In the genomic region with DNA sequence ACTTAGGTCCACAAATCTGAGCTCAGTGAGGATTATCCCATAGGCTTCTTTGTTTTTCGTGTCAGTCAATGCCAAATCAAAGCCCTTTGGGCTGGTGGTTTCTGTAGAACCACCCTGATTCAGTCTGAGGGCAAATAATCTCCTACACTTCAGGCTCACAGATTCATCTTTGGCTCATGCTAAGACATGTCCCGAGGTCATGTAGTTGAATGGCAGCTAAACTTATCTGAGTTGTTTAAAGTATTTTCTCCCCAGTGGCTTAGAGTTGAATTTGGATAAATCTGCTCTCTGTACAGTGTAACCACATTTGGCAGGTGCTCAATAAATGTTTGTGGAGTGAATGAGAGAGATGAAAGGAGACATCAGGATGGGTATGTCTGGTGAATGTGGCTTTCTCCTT, we compare ENCODE assay signal across 30 cellular contexts. TPM values are rescaled to one million over a fixed set of nuclear protein-coding genes. Genes with fewer than 3 reads are reported as not detected.
DNase-seq lines count a peak whose midpoint lies in the region; ATAC-seq, FAIRE-seq and TF ChIP-seq lines count a peak whose summit lies in the region.
"Had no signal": no experiment of that assay in that cellular context is flagged by ENCODE, and none has a peak within 500 bp of the region (broad histone marks: within the 10 kb centered on the region; RNA-seq: fewer than 3 reads in every experiment).

No MANE protein-coding gene starts in this region.

- H3K4me1 Mint-ChIP-seq in MCF 10A (ENCODE audit: insufficient read depth, unreplicated experiment) (peaks cover 9% of the 10 kb centered on the region), GM23338 (no peaks in the 10 kb centered on the region)
- peaks cover 0 to 2% of the 10 kb centered on the region in 2 donors for H3K4me1 Mint-ChIP-seq in effector memory CD8-positive, alpha-beta T cell (ENCODE audit: low read depth in 2 of 2)
- H3K4me1 Mint-ChIP-seq: CD8-positive, alpha-beta memory T cell had no signal

- H3K36me3 Mint-ChIP-seq in MCF 10A (ENCODE audit: insufficient read depth, unreplicated experiment) (peaks cover 45% of the 10 kb centered on the region), GM23338 (ENCODE audit: low read depth) (peaks cover 72% of the 10 kb centered on the region)
- H3K36me3 Mint-ChIP-seq in effector memory CD8-positive, alpha-beta T cell (ENCODE audit: insufficient read depth), result peaks cover 15% of the 10 kb centered on the region

- no peaks in the 10 kb centered on the region for H3K9me3 ChIP-seq in mammary epithelial cell (replicated peaks; ENCODE audit: insufficient read depth, low read length)
- H3K9me3 ChIP-seq in keratinocyte (ENCODE audit: control insufficient read depth, low read depth, low read length), result no peaks in the 10 kb centered on the region
- H3K9me3 ChIP-seq: BE2C, MG63, SJSA1 had no signal

- intact Hi-C loops in mammary epithelial cell (cut with micrococcal nuclease), result no loop called here
- intact Hi-C loops in MCF 10A (cut with micrococcal nuclease), result no loop called here

- peaks cover 7% of the 10 kb centered on the region; the same call in 1 of the 2 replicates for H3F3A ChIP-seq in GM23338 (replicated peaks; ENCODE audit: low read depth)

- peaks cover 23% of the 10 kb centered on the region for H3K36me3 ChIP-seq in mammary epithelial cell (ENCODE audit: insufficient read depth, low read length)
- peaks cover 28 to 32% of the 10 kb centered on the region in 2 experiments for H3K36me3 ChIP-seq in keratinocyte (ENCODE audit: control insufficient read depth in 2 of 2, extremely low read depth in 1 of 2, insufficient read depth in 2 of 2, low read length in 2 of 2)
- H3K36me3 ChIP-seq in GM23338 (ENCODE audit: insufficient read depth), result peaks cover 11% of the 10 kb centered on the region; the same call in 1 of the 2 replicates

- DNase-seq in mammary epithelial cell, result peak; percentile 57
- DNase-seq in MCF 10A (ENCODE audit: unreplicated experiment), result no peak
- no peak for DNase-seq in effector memory CD8-positive, alpha-beta T cell
- no peak for DNase-seq in keratinocyte (ENCODE audit: low read depth, low spot score)
- no peak for DNase-seq in GM23338 (ENCODE audit: low spot score)
- DNase-seq in hypothalamus (lab: John Stamatoyannopoulos, UW), result no peak
- DNase-seq: 8988T; ACHN; BE2C; CD8-positive, alpha-beta memory T cell; DMS 273 treated with DMSO at 0.1 percent for 48 hours; DMS79; GF-D8; Kasumi-1; MG63; NCI-H1105 treated with DMSO at 0.1 percent for 48 hours; NCI-H2029; NCI-H446 treated with DMSO at 0.1 percent for 48 hours; NCI-H526; NCI-H82; NK-92 treated with Interleukin-12 subunit alpha and Interleukin-12 subunit beta, amount 100 ng/mL, for 24 hours; PC-9; Right ventricle myocardium superior had no signal

- 53% methylated on average over 2 of the region's 2 CpGs for WGBS in mammary epithelial cell (ENCODE audit: low coverage, missing lambda C conversion rate)

- H3K79me2 ChIP-seq in mammary epithelial cell (ENCODE audit: insufficient read depth, low read length) (no peaks in the 10 kb centered on the region), keratinocyte (ENCODE audit: control insufficient read depth, insufficient read depth, low read length) (no peaks in the 10 kb centered on the region), GM23338 (replicated peaks; ENCODE audit: insufficient read depth) (no peaks in the 10 kb centered on the region)

- dilution Hi-C loops in mammary epithelial cell (cut with HindIII; ENCODE audit: low sequenced_read_pairs) (no loop called here), keratinocyte (cut with MboI; ENCODE audit: extremely low pct_ligation_motif_present, low sequenced_read_pairs) (no loop called here)

- ATAC-seq in effector memory CD8-positive, alpha-beta T cell (replicated peaks), result no peak
- ATAC-seq in GM23338 (no peak), HG03460 (IDR thresholded peaks at IDR 0.05; ENCODE audit: unreplicated experiment) (no peak), HG02588 (IDR thresholded peaks at IDR 0.05; ENCODE audit: unreplicated experiment) (no peak)
- ATAC-seq: HCT116 had no signal

- H2AFZ ChIP-seq in mammary epithelial cell (ENCODE audit: low read depth, low read length) (no peak overlapping the region), keratinocyte (ENCODE audit: control insufficient read depth, low read length) (no peak overlapping the region), GM23338 (no peak overlapping the region)
- H2AFZ ChIP-seq: PC-9 had no signal

- POLR2A ChIA-PET in MCF 10A (lab: Yijun Ruan, JAX), result interaction anchor here (0.7 to 1.5 kb wide), 5 partner anchors 10 to 25 kb away, joined by 3 to 7 read pairs (median 3); partner anchors contain the start of gene SLC25A42

- in situ Hi-C loops in mammary epithelial cell (cut with MboI; ENCODE audit: low sequenced_read_pairs in 2 of 2), result no loop called here

- TF ChIP-seq CTCF in mammary epithelial cell (conservative IDR thresholded peaks at IDR 0.05 in 1 of 2, IDR thresholded peaks at IDR 0.05 in 1 of 2; ENCODE audit: extremely low read depth in 1 of 2, insufficient read depth in 1 of 2, low read depth in 1 of 2, low read length in 2 of 2) (no peak), MCF 10A (IDR thresholded peaks at IDR 0.05; ENCODE audit: unreplicated experiment) (no peak), keratinocyte (optimal IDR thresholded peaks at IDR 0.05 in 1 of 3, IDR thresholded peaks at IDR 0.05 in 1 of 3, conservative IDR thresholded peaks at IDR 0.05 in 1 of 3; ENCODE audit: extremely low read depth in 1 of 3, insufficient read depth in 2 of 3, low read length in 3 of 3) (no peak), GM23338 (conservative IDR thresholded peaks at IDR 0.05; ENCODE audit: low read depth in 2 of 2) (no peak)

- no peaks in the 10 kb centered on the region for H3K9me2 ChIP-seq in GM23338 (ENCODE audit: insufficient read depth)

- peak overlapping the region; percentile 3 for H3K27ac ChIP-seq in mammary epithelial cell (ENCODE audit: insufficient read depth, low read depth, low read length)
- H3K27ac ChIP-seq in keratinocyte (ENCODE audit: control insufficient read depth, insufficient read depth, low read length), result no peak overlapping the region
- no peak overlapping the region for H3K27ac ChIP-seq in GM23338 (ENCODE audit: low read depth)
- H3K27ac ChIP-seq: PC-9, SJSA1 had no signal

- peaks cover 19% of the 10 kb centered on the region for H3K4me1 ChIP-seq in mammary epithelial cell (ENCODE audit: insufficient read depth, low read length)
- H3K4me1 ChIP-seq in keratinocyte (ENCODE audit: control insufficient read depth, extremely low read depth, insufficient read depth, low read length), result peaks cover 12% of the 10 kb centered on the region
- no peaks in the 10 kb centered on the region for H3K4me1 ChIP-seq in GM23338 (ENCODE audit: insufficient read depth)
- H3K4me1 ChIP-seq: BE2C, SJSA1 had no signal

- H3K27me3 ChIP-seq in mammary epithelial cell (ENCODE audit: insufficient read depth, low read length), result no peaks in the 10 kb centered on the region
- no peaks in the 10 kb centered on the region for H3K27me3 ChIP-seq in keratinocyte (ENCODE audit: control insufficient read depth, extremely low read depth, insufficient read depth, low read length)
- no peaks in the 10 kb centered on the region for H3K27me3 ChIP-seq in GM23338 (ENCODE audit: insufficient read depth)
- H3K27me3 ChIP-seq: BE2C, MG63, SJSA1 had no signal

- H3K9ac ChIP-seq in mammary epithelial cell (ENCODE audit: insufficient read depth, low read length), result no peak overlapping the region
- no peak overlapping the region for H3K9ac ChIP-seq in keratinocyte (ENCODE audit: control insufficient read depth, extremely low read depth, insufficient read depth, low read length)

- H3K27me3 Mint-ChIP-seq in MCF 10A (ENCODE audit: insufficient read depth, unreplicated experiment) (no peaks in the 10 kb centered on the region), GM23338 (ENCODE audit: insufficient read depth, low read depth, poor library complexity) (peaks cover 3% of the 10 kb centered on the region)
- no peaks in the 10 kb centered on the region for H3K27me3 Mint-ChIP-seq in effector memory CD8-positive, alpha-beta T cell
- H3K27me3 Mint-ChIP-seq: CD8-positive, alpha-beta memory T cell had no signal

- no TSS peak for BruUV-seq in mammary epithelial cell (replicated peaks; lab: Mats Ljungman, UMichigan)
- BruUV-seq in MCF 10A (replicated peaks; lab: Mats Ljungman, UMichigan), result no TSS peak

- peak; percentile 80 for FAIRE-seq in keratinocyte (lab: Jason Lieb, UNC)
- FAIRE-seq: GM12891, K562 had no signal

- H3K27ac Mint-ChIP-seq in MCF 10A (ENCODE audit: low read depth, unreplicated experiment) (no peak overlapping the region), GM23338 (no peak overlapping the region)
- peak overlapping the region; percentile 28 to 53 for H3K27ac Mint-ChIP-seq in effector memory CD8-positive, alpha-beta T cell

- H4K20me1 ChIP-seq in mammary epithelial cell (ENCODE audit: insufficient read depth, low read length) (no peaks in the 10 kb centered on the region), keratinocyte (ENCODE audit: control insufficient read depth, extremely low read depth, insufficient read depth, low read length) (no peaks in the 10 kb centered on the region), GM23338 (replicated peaks; ENCODE audit: insufficient read depth) (peaks cover 16% of the 10 kb centered on the region)

- peaks cover 2% of the 10 kb centered on the region for H3K9me1 ChIP-seq in keratinocyte (ENCODE audit: control insufficient read depth, extremely low read depth, insufficient read depth, low read length)

- H3K4me3 ChIP-seq in mammary epithelial cell (replicated peaks in 1 of 3; ENCODE audit: insufficient read depth in 1 of 3, low read depth in 2 of 3, low read length in 3 of 3), result no peak overlapping the region
- no peak overlapping the region for H3K4me3 ChIP-seq in keratinocyte (ENCODE audit: control insufficient read depth in 2 of 3, extremely low read depth in 1 of 3, insufficient read depth in 2 of 3, low read depth in 1 of 3, low read length in 3 of 3)
- no peak overlapping the region for H3K4me3 ChIP-seq in GM23338
- H3K4me3 ChIP-seq: K562, MG63, PC-9, SJSA1 had no signal

- H3K4me2 ChIP-seq in mammary epithelial cell (ENCODE audit: insufficient read depth, low read depth, low read length), result peak overlapping the region; percentile 2
- no peak overlapping the region for H3K4me2 ChIP-seq in keratinocyte (ENCODE audit: control insufficient read depth, extremely low read depth, insufficient read depth, low read depth, low read length)
- no peak overlapping the region for H3K4me2 ChIP-seq in GM23338
- H3K4me2 ChIP-seq: PC-9 had no signal

- H3K9me3 Mint-ChIP-seq in MCF 10A (ENCODE audit: unreplicated experiment), result no peaks in the 10 kb centered on the region
- no peaks in the 10 kb centered on the region for H3K9me3 Mint-ChIP-seq in effector memory CD8-positive, alpha-beta T cell
- H3K9me3 Mint-ChIP-seq in GM23338, result no peaks in the 10 kb centered on the region
- H3K9me3 Mint-ChIP-seq: CD8-positive, alpha-beta memory T cell had no signal

- no peak overlapping the region for H3K4me3 Mint-ChIP-seq in MCF 10A (ENCODE audit: unreplicated experiment)
- no peak overlapping the region for H3K4me3 Mint-ChIP-seq in effector memory CD8-positive, alpha-beta T cell
- no peak overlapping the region for H3K4me3 Mint-ChIP-seq in GM23338
- H3K4me3 Mint-ChIP-seq: CD14-positive monocyte; CD8-positive, alpha-beta memory T cell had no signal

- CTCF ChIA-PET in mammary epithelial cell (lab: Charles Lee; ENCODE audit: low non-redundant PET) (no interaction called here), MCF 10A (lab: Yijun Ruan, JAX) (interaction anchor here (0.7 to 1.0 kb wide), 3 partner anchors 28 to 379 kb away, joined by 3 to 4 read pairs (median 3); no protein-coding TSS in a partner anchor)

RNA-seq across cellular contexts. Expression of gene SLC25A42, which starts 13.1 kb away (rescaled TPM):
- total RNA-seq in mammary epithelial cell (1 to 10 TPM; 3.0 to 5.1 TPM), MCF 10A (2022) (3.1 and 3.7 TPM in 2 replicates)
- polyA plus RNA-seq in mammary epithelial cell (3.0 TPM), keratinocyte (1.2 to 2.2 TPM (median 1.9 TPM) in 3 replicates), GM23338 (2016; fragmentation: Nextera tagmentation; extraction: Ambion mirVana) (7.3 and 7.6 TPM in 2 replicates)
- polyA minus RNA-seq in mammary epithelial cell (0.26 TPM), keratinocyte (1.7 to 3.7 TPM (median 3.4 TPM) in 3 replicates)
- 0.49 TPM for polyA plus RNA-seq in keratinocyte (2011; ENCODE audit: low read depth)
- polyA plus RNA-seq in keratinocyte (2011; cell fraction: cytosol; rRNA removed), result 1.7 and 2.6 TPM in 2 replicates
- polyA plus RNA-seq in keratinocyte (2011; cell fraction: nucleus; rRNA removed), result 3.7 and 6.0 TPM in 2 replicates
- polyA plus RNA-seq in keratinocyte (2012; ENCODE audit: low replicate concordance), result 1.6 and 3.0 TPM in 2 replicates
- 1.2 TPM for polyA minus RNA-seq in keratinocyte (2011; cell fraction: cytosol; rRNA and poly(A)+ RNA removed)
- 2.0 and 2.9 TPM in 2 replicates for polyA minus RNA-seq in keratinocyte (2011; cell fraction: nucleus; rRNA and poly(A)+ RNA removed)
- total RNA-seq in GM23338 (2014; rRNA removed; shearing (Covaris generic)), result 5.7 and 7.3 TPM in 2 replicates

RNA-seq across cellular contexts. Expression of gene ARMC6, which starts 17.3 kb away (rescaled TPM):
- 10 to 100 TPM; 35.1 to 37.7 TPM for total RNA-seq in mammary epithelial cell
- 42.6 TPM for polyA plus RNA-seq in mammary epithelial cell
- 62.6 TPM for polyA minus RNA-seq in mammary epithelial cell
- 24.8 and 37.1 TPM in 2 replicates for total RNA-seq in MCF 10A (2022)
- polyA plus RNA-seq in keratinocyte, result 23.8 to 32.7 TPM (median 30.7 TPM) in 3 replicates
- polyA plus RNA-seq in keratinocyte (2011; ENCODE audit: low read depth), result 12.2 TPM
- polyA plus RNA-seq in keratinocyte (2011; cell fraction: cytosol; rRNA removed), result 24.1 and 37.6 TPM in 2 replicates
- 27.1 and 37.3 TPM in 2 replicates for polyA plus RNA-seq in keratinocyte (2011; cell fraction: nucleus; rRNA removed)
- polyA plus RNA-seq in keratinocyte (2012; ENCODE audit: low replicate concordance), result 15.3 and 37.1 TPM in 2 replicates
- 36.4 to 68.3 TPM (median 43.0 TPM) in 3 replicates for polyA minus RNA-seq in keratinocyte
- polyA minus RNA-seq in keratinocyte (2011; cell fraction: cytosol; rRNA and poly(A)+ RNA removed), result 58.5 TPM
- polyA minus RNA-seq in keratinocyte (2011; cell fraction: nucleus; rRNA and poly(A)+ RNA removed), result 20.7 and 24.2 TPM in 2 replicates
- 95.1 and 112 TPM in 2 replicates for total RNA-seq in GM23338 (2014; rRNA removed; shearing (Covaris generic))
- 40.9 and 45.0 TPM in 2 replicates for polyA plus RNA-seq in GM23338 (2016; fragmentation: Nextera tagmentation; extraction: Ambion mirVana)

RNA-seq across cellular contexts. Expression of gene SUGP2, which starts 17.4 kb away (rescaled TPM):
- 10 to 100 TPM; 34.0 to 59.5 TPM for total RNA-seq in mammary epithelial cell
- 28.1 TPM for polyA plus RNA-seq in mammary epithelial cell
- 38.5 TPM for polyA minus RNA-seq in mammary epithelial cell
- 69.1 and 75.8 TPM in 2 replicates for total RNA-seq in MCF 10A (2022)
- 39.6 to 57.9 TPM (median 51.2 TPM) in 3 replicates for polyA plus RNA-seq in keratinocyte
- polyA plus RNA-seq in keratinocyte (2011; ENCODE audit: low read depth), result 10.5 TPM
- 21.1 and 25.1 TPM in 2 replicates for polyA plus RNA-seq in keratinocyte (2011; cell fraction: cytosol; rRNA removed)
- 222 and 229 TPM in 2 replicates for polyA plus RNA-seq in keratinocyte (2011; cell fraction: nucleus; rRNA removed)
- polyA plus RNA-seq in keratinocyte (2012; ENCODE audit: low replicate concordance), result 31.8 and 38.0 TPM in 2 replicates
- 18.2 to 32.5 TPM (median 22.3 TPM) in 3 replicates for polyA minus RNA-seq in keratinocyte
- 12.1 TPM for polyA minus RNA-seq in keratinocyte (2011; cell fraction: cytosol; rRNA and poly(A)+ RNA removed)
- polyA minus RNA-seq in keratinocyte (2011; cell fraction: nucleus; rRNA and poly(A)+ RNA removed), result 32.5 and 51.0 TPM in 2 replicates
- total RNA-seq in GM23338 (2014; rRNA removed; shearing (Covaris generic)), result 86.5 and 102 TPM in 2 replicates
- 99.3 and 109 TPM in 2 replicates for polyA plus RNA-seq in GM23338 (2016; fragmentation: Nextera tagmentation; extraction: Ambion mirVana)

Comparison
In these comparisons a context has a peak if more than half of its experiments do, and no peak if none do; other contexts are left out.
1. H3K27ac Mint-ChIP-seq: peak in effector memory CD8-positive, alpha-beta T cell (2 of 2); none in MCF 10A (single experiment) and GM23338 (single experiment).